Comparison of ENCODE assay signal across 1 cellular context in the genomic region with DNA sequence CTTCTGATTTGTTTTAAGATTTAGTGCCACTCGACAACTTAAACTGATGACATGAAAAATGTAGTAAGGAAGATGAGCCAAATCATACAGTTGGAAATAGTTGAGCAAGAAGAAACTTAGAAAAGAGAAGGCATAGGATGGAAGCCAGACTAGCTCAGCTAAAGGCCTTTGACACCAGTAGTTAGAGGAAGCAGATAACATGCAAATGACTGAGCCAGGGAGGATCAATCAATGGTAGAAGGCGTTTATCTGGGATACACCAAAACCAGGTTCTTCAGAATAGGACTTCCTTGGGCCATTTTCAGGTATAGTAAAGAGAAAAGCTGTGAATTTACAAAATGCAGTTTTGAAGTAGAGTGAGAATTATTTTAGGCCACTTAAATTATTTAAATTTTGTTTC.
TF ChIP-seq lines count a peak whose summit lies in the region.

No MANE protein-coding gene starts in this region.

TF ChIP-seq in GM12878, 131 proteins besides CTCF, POLR2A, EP300 and RAD21:
- TF ChIP-seq, protein P1, sequence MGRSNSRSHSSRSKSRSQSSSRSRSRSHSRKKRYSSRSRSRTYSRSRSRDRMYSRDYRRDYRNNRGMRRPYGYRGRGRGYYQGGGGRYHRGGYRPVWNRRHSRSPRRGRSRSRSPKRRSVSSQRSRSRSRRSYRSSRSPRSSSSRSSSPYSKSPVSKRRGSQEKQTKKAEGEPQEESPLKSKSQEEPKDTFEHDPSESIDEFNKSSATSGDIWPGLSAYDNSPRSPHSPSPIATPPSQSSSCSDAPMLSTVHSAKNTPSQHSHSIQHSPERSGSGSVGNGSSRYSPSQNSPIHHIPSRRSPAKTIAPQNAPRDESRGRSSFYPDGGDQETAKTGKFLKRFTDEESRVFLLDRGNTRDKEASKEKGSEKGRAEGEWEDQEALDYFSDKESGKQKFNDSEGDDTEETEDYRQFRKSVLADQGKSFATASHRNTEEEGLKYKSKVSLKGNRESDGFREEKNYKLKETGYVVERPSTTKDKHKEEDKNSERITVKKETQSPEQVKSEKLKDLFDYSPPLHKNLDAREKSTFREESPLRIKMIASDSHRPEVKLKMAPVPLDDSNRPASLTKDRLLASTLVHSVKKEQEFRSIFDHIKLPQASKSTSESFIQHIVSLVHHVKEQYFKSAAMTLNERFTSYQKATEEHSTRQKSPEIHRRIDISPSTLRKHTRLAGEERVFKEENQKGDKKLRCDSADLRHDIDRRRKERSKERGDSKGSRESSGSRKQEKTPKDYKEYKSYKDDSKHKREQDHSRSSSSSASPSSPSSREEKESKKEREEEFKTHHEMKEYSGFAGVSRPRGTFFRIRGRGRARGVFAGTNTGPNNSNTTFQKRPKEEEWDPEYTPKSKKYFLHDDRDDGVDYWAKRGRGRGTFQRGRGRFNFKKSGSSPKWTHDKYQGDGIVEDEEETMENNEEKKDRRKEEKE (IDR thresholded peaks at IDR 0.05): no peak
- TF ChIP-seq, protein P2, sequence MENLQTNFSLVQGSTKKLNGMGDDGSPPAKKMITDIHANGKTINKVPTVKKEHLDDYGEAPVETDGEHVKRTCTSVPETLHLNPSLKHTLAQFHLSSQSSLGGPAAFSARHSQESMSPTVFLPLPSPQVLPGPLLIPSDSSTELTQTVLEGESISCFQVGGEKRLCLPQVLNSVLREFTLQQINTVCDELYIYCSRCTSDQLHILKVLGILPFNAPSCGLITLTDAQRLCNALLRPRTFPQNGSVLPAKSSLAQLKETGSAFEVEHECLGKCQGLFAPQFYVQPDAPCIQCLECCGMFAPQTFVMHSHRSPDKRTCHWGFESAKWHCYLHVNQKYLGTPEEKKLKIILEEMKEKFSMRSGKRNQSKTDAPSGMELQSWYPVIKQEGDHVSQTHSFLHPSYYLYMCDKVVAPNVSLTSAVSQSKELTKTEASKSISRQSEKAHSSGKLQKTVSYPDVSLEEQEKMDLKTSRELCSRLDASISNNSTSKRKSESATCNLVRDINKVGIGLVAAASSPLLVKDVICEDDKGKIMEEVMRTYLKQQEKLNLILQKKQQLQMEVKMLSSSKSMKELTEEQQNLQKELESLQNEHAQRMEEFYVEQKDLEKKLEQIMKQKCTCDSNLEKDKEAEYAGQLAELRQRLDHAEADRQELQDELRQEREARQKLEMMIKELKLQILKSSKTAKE (IDR thresholded peaks at IDR 0.05; ENCODE audit: low read depth, poor library complexity, severe bottlenecking): no peak
- TF ChIP-seq, protein P3, sequence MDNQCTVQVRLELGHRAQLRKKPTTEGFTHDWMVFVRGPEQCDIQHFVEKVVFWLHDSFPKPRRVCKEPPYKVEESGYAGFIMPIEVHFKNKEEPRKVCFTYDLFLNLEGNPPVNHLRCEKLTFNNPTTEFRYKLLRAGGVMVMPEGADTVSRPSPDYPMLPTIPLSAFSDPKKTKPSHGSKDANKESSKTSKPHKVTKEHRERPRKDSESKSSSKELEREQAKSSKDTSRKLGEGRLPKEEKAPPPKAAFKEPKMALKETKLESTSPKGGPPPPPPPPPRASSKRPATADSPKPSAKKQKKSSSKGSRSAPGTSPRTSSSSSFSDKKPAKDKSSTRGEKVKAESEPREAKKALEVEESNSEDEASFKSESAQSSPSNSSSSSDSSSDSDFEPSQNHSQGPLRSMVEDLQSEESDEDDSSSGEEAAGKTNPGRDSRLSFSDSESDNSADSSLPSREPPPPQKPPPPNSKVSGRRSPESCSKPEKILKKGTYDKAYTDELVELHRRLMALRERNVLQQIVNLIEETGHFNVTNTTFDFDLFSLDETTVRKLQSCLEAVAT (IDR thresholded peaks at IDR 0.05): peak; percentile 90
- TF ChIP-seq, protein P4, sequence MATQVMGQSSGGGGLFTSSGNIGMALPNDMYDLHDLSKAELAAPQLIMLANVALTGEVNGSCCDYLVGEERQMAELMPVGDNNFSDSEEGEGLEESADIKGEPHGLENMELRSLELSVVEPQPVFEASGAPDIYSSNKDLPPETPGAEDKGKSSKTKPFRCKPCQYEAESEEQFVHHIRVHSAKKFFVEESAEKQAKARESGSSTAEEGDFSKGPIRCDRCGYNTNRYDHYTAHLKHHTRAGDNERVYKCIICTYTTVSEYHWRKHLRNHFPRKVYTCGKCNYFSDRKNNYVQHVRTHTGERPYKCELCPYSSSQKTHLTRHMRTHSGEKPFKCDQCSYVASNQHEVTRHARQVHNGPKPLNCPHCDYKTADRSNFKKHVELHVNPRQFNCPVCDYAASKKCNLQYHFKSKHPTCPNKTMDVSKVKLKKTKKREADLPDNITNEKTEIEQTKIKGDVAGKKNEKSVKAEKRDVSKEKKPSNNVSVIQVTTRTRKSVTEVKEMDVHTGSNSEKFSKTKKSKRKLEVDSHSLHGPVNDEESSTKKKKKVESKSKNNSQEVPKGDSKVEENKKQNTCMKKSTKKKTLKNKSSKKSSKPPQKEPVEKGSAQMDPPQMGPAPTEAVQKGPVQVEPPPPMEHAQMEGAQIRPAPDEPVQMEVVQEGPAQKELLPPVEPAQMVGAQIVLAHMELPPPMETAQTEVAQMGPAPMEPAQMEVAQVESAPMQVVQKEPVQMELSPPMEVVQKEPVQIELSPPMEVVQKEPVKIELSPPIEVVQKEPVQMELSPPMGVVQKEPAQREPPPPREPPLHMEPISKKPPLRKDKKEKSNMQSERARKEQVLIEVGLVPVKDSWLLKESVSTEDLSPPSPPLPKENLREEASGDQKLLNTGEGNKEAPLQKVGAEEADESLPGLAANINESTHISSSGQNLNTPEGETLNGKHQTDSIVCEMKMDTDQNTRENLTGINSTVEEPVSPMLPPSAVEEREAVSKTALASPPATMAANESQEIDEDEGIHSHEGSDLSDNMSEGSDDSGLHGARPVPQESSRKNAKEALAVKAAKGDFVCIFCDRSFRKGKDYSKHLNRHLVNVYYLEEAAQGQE (IDR thresholded peaks at IDR 0.05; ENCODE audit: low read depth, low read length): no peak
- TF ChIP-seq, protein P5, sequence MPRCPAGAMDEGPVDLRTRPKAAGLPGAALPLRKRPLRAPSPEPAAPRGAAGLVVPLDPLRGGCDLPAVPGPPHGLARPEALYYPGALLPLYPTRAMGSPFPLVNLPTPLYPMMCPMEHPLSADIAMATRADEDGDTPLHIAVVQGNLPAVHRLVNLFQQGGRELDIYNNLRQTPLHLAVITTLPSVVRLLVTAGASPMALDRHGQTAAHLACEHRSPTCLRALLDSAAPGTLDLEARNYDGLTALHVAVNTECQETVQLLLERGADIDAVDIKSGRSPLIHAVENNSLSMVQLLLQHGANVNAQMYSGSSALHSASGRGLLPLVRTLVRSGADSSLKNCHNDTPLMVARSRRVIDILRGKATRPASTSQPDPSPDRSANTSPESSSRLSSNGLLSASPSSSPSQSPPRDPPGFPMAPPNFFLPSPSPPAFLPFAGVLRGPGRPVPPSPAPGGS (IDR thresholded peaks at IDR 0.05; ENCODE audit: borderline replicate concordance, insufficient read depth, low read depth, low read length, poor library complexity, severe bottlenecking): no peak
- TF ChIP-seq RFX5 (IDR thresholded peaks at IDR 0.05; ENCODE audit: low read depth, low read length): no peak
